17 cellular contexts compared by ENCODE assay signal in genomic region chr17:61283043-61283442, GRCh38.
DNase-seq lines count a peak whose midpoint lies in the region; ATAC-seq and TF ChIP-seq lines count a peak whose summit lies in the region.
"Had no signal": no experiment of that assay in that cellular context is flagged by ENCODE, and none has a peak within 500 bp of the region (broad histone marks: within the 10 kb centered on the region; RNA-seq: fewer than 3 reads in every experiment).

No MANE protein-coding gene starts in this region.

- no peak overlapping the region for H3K14ac ChIP-seq in IMR-90 (replicated peaks; ENCODE audit: low read depth, low read length)

- H3K4me3 ChIP-seq in IMR-90 (ENCODE audit: insufficient read depth, low read depth, low read length) (no peak overlapping the region), osteoblast (ENCODE audit: insufficient read depth, low read length) (no peak overlapping the region), uterus (no peak overlapping the region)
- H3K4me3 ChIP-seq: BLaER1 had no signal

- H3K36me3 Mint-ChIP-seq in activated T-helper 17 cell treated with anti-CD3 and anti-CD28 coated beads, Interleukin-2, amount 50 U/mL, for 72 hours (ENCODE audit: low read depth) = peaks cover 4% of the 10 kb centered on the region
- H3K36me3 Mint-ChIP-seq: CD8-positive, alpha-beta T cell had no signal

- WGBS in IMR-90 (ENCODE audit: extremely low coverage in 2 of 2, insufficient read length in 1 of 2), 2 experiments = no CpG with 5 or more reads among the region's 6 CpGs

- no peak for TF ChIP-seq RAD21 in IMR-90 (IDR thresholded peaks at IDR 0.05; ENCODE audit: low read length)

- H3K56ac ChIP-seq in IMR-90 (ENCODE audit: extremely low read depth, insufficient read depth, low read length) = no peak overlapping the region

- no peak overlapping the region for H4K8ac ChIP-seq in IMR-90 (ENCODE audit: low read depth in 2 of 2, low read length in 2 of 2)

- H3K4me1 Mint-ChIP-seq in activated T-helper 17 cell treated with anti-CD3 and anti-CD28 coated beads, Interleukin-2, amount 50 U/mL, for 72 hours = peaks cover 8% of the 10 kb centered on the region
- H3K4me1 Mint-ChIP-seq: CD14-positive monocyte had no signal

- TF ChIP-seq POLR2A in IMR-90 (IDR thresholded peaks at IDR 0.05; ENCODE audit: low read depth, low read length) (no peak), uterus (IDR thresholded peaks at IDR 0.05) (no peak)

- H3K79me2 ChIP-seq in osteoblast (ENCODE audit: insufficient read depth, low read length) = no peaks in the 10 kb centered on the region

- peaks cover 25% of the 10 kb centered on the region for H3K9me1 ChIP-seq in IMR-90 (ENCODE audit: insufficient read depth, low read length)

- H4K91ac ChIP-seq in IMR-90 (ENCODE audit: insufficient read depth, low read depth, low read length) = no peak overlapping the region

- no peak overlapping the region for H3K9ac ChIP-seq in IMR-90 (ENCODE audit: low read depth, low read length)
- H3K9ac ChIP-seq: BLaER1 had no signal

- no TSS peak for BruUV-seq in IMR-90 (replicated peaks; lab: Mats Ljungman, UMichigan)

- no peak overlapping the region for H2AK9ac ChIP-seq in IMR-90 (replicated peaks; ENCODE audit: low read depth, low read length, poor library complexity)

- H2AK5ac ChIP-seq in IMR-90 (ENCODE audit: low read depth, low read length) = no peak overlapping the region

- peak overlapping the region; percentile 26; the same call in 1 of the 2 replicates for H2BK20ac ChIP-seq in IMR-90 (ENCODE audit: low read depth, low read length)

- POLR2A ChIA-PET in IMR-90 (lab: Charles Lee; ENCODE audit: unreplicated experiment) = no interaction called here

- H3K36me3 ChIP-seq in IMR-90 (ENCODE audit: control insufficient read depth, insufficient read depth, low read length) (no peaks in the 10 kb centered on the region), osteoblast (ENCODE audit: insufficient read depth, low read length) (no peaks in the 10 kb centered on the region), uterus (no peaks in the 10 kb centered on the region)
- H3K36me3 ChIP-seq: BE2C, BLaER1 had no signal

- no peak overlapping the region; the same call in 2 of the 3 replicates for H2BK15ac ChIP-seq in IMR-90 (ENCODE audit: low read depth, low read length)

- H4K5ac ChIP-seq in IMR-90 (ENCODE audit: low read depth, low read length) = no peak overlapping the region

- no peak overlapping the region for H3K23ac ChIP-seq in IMR-90 (ENCODE audit: low read depth, low read length)

- ATAC-seq in IMR-90 (ENCODE audit: low read depth) = no peak
- ATAC-seq in activated T-helper 17 cell treated with anti-CD3 and anti-CD28 coated beads, Interleukin-2, amount 50 U/mL, for 72 hours (replicated peaks) = no peak
- ATAC-seq: CD8-positive, alpha-beta T cell had no signal

- H3K9me3 ChIP-seq in IMR-90 (ENCODE audit: control insufficient read depth, insufficient read depth, low read length) (no peaks in the 10 kb centered on the region), osteoblast (ENCODE audit: low read depth, low read length) (no peaks in the 10 kb centered on the region), uterus (no peaks in the 10 kb centered on the region)
- H3K9me3 ChIP-seq: BE2C, Caco-2 had no signal

- H3K27me3 Mint-ChIP-seq in activated T-helper 17 cell treated with anti-CD3 and anti-CD28 coated beads, Interleukin-2, amount 50 U/mL, for 72 hours = no peaks in the 10 kb centered on the region
- H3K27me3 Mint-ChIP-seq: CD4-positive, alpha-beta T cell had no signal

- H3K27me3 ChIP-seq in IMR-90 (ENCODE audit: control insufficient read depth, insufficient read depth, low read length) (no peaks in the 10 kb centered on the region), osteoblast (ENCODE audit: insufficient read depth, low read length) (no peaks in the 10 kb centered on the region), uterus (no peaks in the 10 kb centered on the region)
- H3K27me3 ChIP-seq: BE2C, BLaER1 had no signal

- H3K4ac ChIP-seq in IMR-90 (ENCODE audit: low read depth, low read length) = no peak overlapping the region

- H3K18ac ChIP-seq in IMR-90 (ENCODE audit: low read depth, low read length) = no peak overlapping the region

- DNase-seq in IMR-90 (no peak), osteoblast (ENCODE audit: insufficient read length, low spot score, missing footprints) (no peak), SHP77 treated with DMSO at 0.1 percent for 48 hours (lab: John Stamatoyannopoulos, UW) (no peak), uterus (no peak)
- DNase-seq: 8988T; ACHN; BE2C; C1 segment of cervical spinal cord; Caco-2; Calu3; CD4-positive, alpha-beta T cell; CD8-positive, alpha-beta T cell; DMS79 treated with DMSO at 0.1 percent for 48 hours; GF-D8 had no signal

- in situ Hi-C loops in IMR-90 (cut with MboI; ENCODE audit: low sequenced_read_pairs) = no loop called here

- H3K27ac ChIP-seq in IMR-90 (ENCODE audit: insufficient read depth, low read length) (no peak overlapping the region), osteoblast (ENCODE audit: low read depth, low read length) (peak overlapping the region; percentile 96), uterus (no peak overlapping the region)
- H3K27ac ChIP-seq: BLaER1 had no signal

- no peak for TF ChIP-seq CTCF in IMR-90 (conservative IDR thresholded peaks at IDR 0.05; ENCODE audit: low read depth, low read length)
- no peak for TF ChIP-seq CTCF in osteoblast (IDR thresholded peaks at IDR 0.05; ENCODE audit: extremely low read depth, low read depth, low read length)
- no peak for TF ChIP-seq CTCF in uterus (IDR thresholded peaks at IDR 0.05)

- no peak overlapping the region for H3K4me3 Mint-ChIP-seq in activated T-helper 17 cell treated with anti-CD3 and anti-CD28 coated beads, Interleukin-2, amount 50 U/mL, for 72 hours
- H3K4me3 Mint-ChIP-seq: CD14-positive monocyte; CD4-positive, alpha-beta T cell; CD8-positive, alpha-beta T cell had no signal

- H2BK5ac ChIP-seq in IMR-90 (ENCODE audit: low read depth, low read length, poor library complexity, severe bottlenecking) = no peak overlapping the region

- no peak overlapping the region for H2BK120ac ChIP-seq in IMR-90 (ENCODE audit: low read depth, low read length)

- no peak overlapping the region for H2AFZ ChIP-seq in IMR-90 (replicated peaks; ENCODE audit: low read length, poor library complexity)
- H2AFZ ChIP-seq in osteoblast (ENCODE audit: low read length) = no peak overlapping the region

- H3K4me1 ChIP-seq in IMR-90 (ENCODE audit: control insufficient read depth, insufficient read depth, low read length) = peaks cover 35% of the 10 kb centered on the region
- peaks cover 47% of the 10 kb centered on the region for H3K4me1 ChIP-seq in osteoblast (ENCODE audit: insufficient read depth, low read length)
- H3K4me1 ChIP-seq in uterus = no peaks in the 10 kb centered on the region
- H3K4me1 ChIP-seq: BE2C, Caco-2 had no signal

- intact Hi-C loops in IMR-90 (cut with micrococcal nuclease) (no loop called here), uterus (cut with DNase I; ENCODE audit: low total_unique reads) (no loop called here)

- peaks cover 0 to 16% of the 10 kb centered on the region in 2 experiments; a peak in 2 of 4 replicates for H3K79me1 ChIP-seq in IMR-90 (ENCODE audit: low read depth in 1 of 2, low read length in 2 of 2)

- H4K20me1 ChIP-seq in IMR-90 (ENCODE audit: insufficient read depth, low read length) = no peaks in the 10 kb centered on the region
- no peaks in the 10 kb centered on the region for H4K20me1 ChIP-seq in osteoblast (ENCODE audit: insufficient read depth, low read length)
- H4K20me1 ChIP-seq: BLaER1 had no signal

- no peak overlapping the region for H3K27ac Mint-ChIP-seq in activated T-helper 17 cell treated with anti-CD3 and anti-CD28 coated beads, Interleukin-2, amount 50 U/mL, for 72 hours
- H3K27ac Mint-ChIP-seq: CD14-positive monocyte; CD4-positive, alpha-beta T cell; CD8-positive, alpha-beta T cell had no signal

- dilution Hi-C loops in IMR-90 (cut with HindIII; ENCODE audit: low sequenced_read_pairs, unreplicated experiment) = no loop called here

- H3K4me2 ChIP-seq in IMR-90 (ENCODE audit: low read depth, low read length) (no peak overlapping the region), osteoblast (ENCODE audit: insufficient read depth, low read length) (no peak overlapping the region)

- CTCF ChIA-PET in IMR-90 (lab: Yijun Ruan, JAX) = no interaction called here

- H3K9me3 Mint-ChIP-seq in activated T-helper 17 cell treated with anti-CD3 and anti-CD28 coated beads, Interleukin-2, amount 50 U/mL, for 72 hours = no peaks in the 10 kb centered on the region
- H3K9me3 Mint-ChIP-seq: CD4-positive, alpha-beta T cell; CD8-positive, alpha-beta T cell had no signal

TF ChIP-seq in IMR-90, 13 proteins besides CTCF, POLR2A, EP300 and RAD21:
- TF ChIP-seq CHD1 (IDR thresholded peaks at IDR 0.05; ENCODE audit: low read depth, low read length) = no peak
